Comparison of ENCODE assay signal across 8 cellular contexts in genomic region chr5:151772868-151773561, GRCh38. TPM values are rescaled to one million over a fixed set of nuclear protein-coding genes. Genes with fewer than 3 reads are reported as not detected.
DNase-seq lines count a peak whose midpoint lies in the region; ATAC-seq and TF ChIP-seq lines count a peak whose summit lies in the region.

No MANE protein-coding gene starts in this region.

- peak overlapping the region; percentile 97 for H3K9ac ChIP-seq in OCI-LY3 (ENCODE audit: low read length)

- WGBS in ectodermal cell, 2 experiments = 2% methylated on average over 18 of the region's 18 CpGs

- no peak for ATAC-seq in naive thymus-derived CD4-positive, alpha-beta T cell
- no peak for ATAC-seq in activated CD4-positive, CD25-positive, alpha-beta regulatory T cell treated with anti-CD3 and anti-CD28 coated beads, Interleukin-2, amount 50 U/mL, for 24 hours

- DNase-seq in T-helper 1 cell (no peak), DMS153 (lab: John Stamatoyannopoulos, UW) (no peak), DMS114 treated with DMSO at 0.1 percent for 48 hours (lab: John Stamatoyannopoulos, UW; ENCODE audit: unreplicated experiment) (no peak)
- peak in 1 of 9 donors; percentile 14 for DNase-seq in naive thymus-derived CD4-positive, alpha-beta T cell

- no peak overlapping the region for H3K4me3 Mint-ChIP-seq in T-helper 1 cell treated with Interleukin-12 subunit alpha and Interleukin-12 subunit beta and Interleukin-4 antibody, amounts not matched to agents 30 μg/mL and 1 μg/mL, for 36 hours
- H3K4me3 Mint-ChIP-seq in naive thymus-derived CD4-positive, alpha-beta T cell = peak overlapping the region in 7 of 10 donors; percentile 89 to 97 (median 94)

- H3K36me3 Mint-ChIP-seq in T-helper 1 cell treated with Interleukin-12 subunit alpha and Interleukin-12 subunit beta and Interleukin-4 antibody, amounts not matched to agents 30 μg/mL and 1 μg/mL, for 36 hours (ENCODE audit: low read depth) = peaks cover 19% of the 10 kb centered on the region
- peaks cover 4 to 20% (median 17%) of the 10 kb centered on the region in 5 donors for H3K36me3 Mint-ChIP-seq in naive thymus-derived CD4-positive, alpha-beta T cell

- intact Hi-C loops in naive thymus-derived CD4-positive, alpha-beta T cell (cut with micrococcal nuclease) = loop anchor here (5.0 to 10.0 kb wide), 6 partner anchors 254 to 1418 kb away; partner anchors contain the start of genes CD74 (in 1 of the 2), TCOF1 (in 1 of the 2) and TNIP1 (in 1 of the 2)

- peaks cover 74% of the 10 kb centered on the region for H3K79me2 ChIP-seq in OCI-LY3 (ENCODE audit: low read length)

- peaks cover 26% of the 10 kb centered on the region for H3K4me1 ChIP-seq in OCI-LY3 (ENCODE audit: low read length)
- peaks cover 11% of the 10 kb centered on the region for H3K4me1 ChIP-seq in ectodermal cell (ENCODE audit: control insufficient read depth, insufficient read depth, low read length)
- peaks cover 43 to 50% of the 10 kb centered on the region in 2 donors for H3K4me1 ChIP-seq in naive thymus-derived CD4-positive, alpha-beta T cell (ENCODE audit: control insufficient read depth in 2 of 2, insufficient read depth in 2 of 2, low read length in 2 of 2)

- no peak overlapping the region for H2AFZ ChIP-seq in OCI-LY3 (ENCODE audit: low read depth, low read length)

- no peaks in the 10 kb centered on the region for H3K27me3 Mint-ChIP-seq in T-helper 1 cell treated with Interleukin-12 subunit alpha and Interleukin-12 subunit beta and Interleukin-4 antibody, amounts not matched to agents 30 μg/mL and 1 μg/mL, for 36 hours (ENCODE audit: low read depth)
- H3K27me3 Mint-ChIP-seq in naive thymus-derived CD4-positive, alpha-beta T cell = no peaks in the 10 kb centered on the region

- H3K27ac ChIP-seq in OCI-LY3 (ENCODE audit: low read length) (peak overlapping the region; percentile 84), ectodermal cell (ENCODE audit: insufficient read depth, low read depth, low read length, poor library complexity, severe bottlenecking) (peak overlapping the region; percentile 90)
- H3K27ac ChIP-seq in naive thymus-derived CD4-positive, alpha-beta T cell (ENCODE audit: low read depth, low read length) = peak overlapping the region; percentile 77

- H3K36me3 ChIP-seq in OCI-LY3 (replicated peaks; ENCODE audit: low read depth, low read length) = peaks cover 24% of the 10 kb centered on the region
- H3K36me3 ChIP-seq in ectodermal cell (ENCODE audit: control insufficient read depth, insufficient read depth, low read length) = peaks cover 6% of the 10 kb centered on the region
- H3K36me3 ChIP-seq in naive thymus-derived CD4-positive, alpha-beta T cell (ENCODE audit: control insufficient read depth in 2 of 3, insufficient read depth in 3 of 3, low read length in 3 of 3) = peaks cover 0 to 6% (median 0%) of the 10 kb centered on the region in 3 experiments

- H3K4me1 Mint-ChIP-seq in T-helper 1 cell treated with Interleukin-12 subunit alpha and Interleukin-12 subunit beta and Interleukin-4 antibody, amounts not matched to agents 30 μg/mL and 1 μg/mL, for 36 hours (ENCODE audit: low read depth) = peaks cover 44% of the 10 kb centered on the region
- peaks cover 37 to 68% (median 55%) of the 10 kb centered on the region in 7 donors for H3K4me1 Mint-ChIP-seq in naive thymus-derived CD4-positive, alpha-beta T cell

- H3K4me2 ChIP-seq in OCI-LY3 (ENCODE audit: low read length) = peak overlapping the region; percentile 94

- peak overlapping the region; percentile 68 for H3K27ac Mint-ChIP-seq in T-helper 1 cell treated with Interleukin-12 subunit alpha and Interleukin-12 subunit beta and Interleukin-4 antibody, amounts not matched to agents 30 μg/mL and 1 μg/mL, for 36 hours
- peak overlapping the region in 5 of 9 donors; percentile 79 to 94 (median 87) for H3K27ac Mint-ChIP-seq in naive thymus-derived CD4-positive, alpha-beta T cell

- peak overlapping the region; percentile 91 for H3K4me3 ChIP-seq in OCI-LY3 (ENCODE audit: low read length)
- peak overlapping the region; percentile 93 for H3K4me3 ChIP-seq in ectodermal cell (ENCODE audit: insufficient read depth, low read depth, low read length)
- peak overlapping the region; percentile 93 for H3K4me3 ChIP-seq in naive thymus-derived CD4-positive, alpha-beta T cell (ENCODE audit: low read length)

- no peaks in the 10 kb centered on the region for H3K27me3 ChIP-seq in OCI-LY3 (ENCODE audit: low read depth, low read length)
- no peaks in the 10 kb centered on the region for H3K27me3 ChIP-seq in ectodermal cell (ENCODE audit: control insufficient read depth, insufficient read depth, low read length, poor library complexity, severe bottlenecking)
- H3K27me3 ChIP-seq in naive thymus-derived CD4-positive, alpha-beta T cell (ENCODE audit: control insufficient read depth in 2 of 2, insufficient read depth in 2 of 2, low read length in 2 of 2) = no peaks in the 10 kb centered on the region

- H3K9me3 Mint-ChIP-seq in T-helper 1 cell treated with Interleukin-12 subunit alpha and Interleukin-12 subunit beta and Interleukin-4 antibody, amounts not matched to agents 30 μg/mL and 1 μg/mL, for 36 hours = no peaks in the 10 kb centered on the region
- H3K9me3 Mint-ChIP-seq in naive thymus-derived CD4-positive, alpha-beta T cell = no peaks in the 10 kb centered on the region

- peaks cover 57% of the 10 kb centered on the region for H4K20me1 ChIP-seq in OCI-LY3 (ENCODE audit: insufficient read depth, low read length)

- POLR2A ChIA-PET in naive thymus-derived CD4-positive, alpha-beta T cell (lab: Charles Lee) = interaction anchor here (0.6 to 9.3 kb wide), 10 partner anchors 8 to 1323 kb away, joined by 3 to 232 read pairs (median 4); partner anchors contain the start of gene ATOX1

- CTCF ChIA-PET in naive thymus-derived CD4-positive, alpha-beta T cell (lab: Charles Lee) = interaction anchor here (0.6 to 0.7 kb wide), 3 partner anchors 101 to 125 kb away, joined by 3 to 4 read pairs (median 3); no protein-coding TSS in a partner anchor

- no peaks in the 10 kb centered on the region for H3K9me3 ChIP-seq in OCI-LY3 (ENCODE audit: insufficient read depth, low read length)
- no peaks in the 10 kb centered on the region for H3K9me3 ChIP-seq in ectodermal cell (ENCODE audit: control insufficient read depth, low read length)
- no peaks in the 10 kb centered on the region for H3K9me3 ChIP-seq in naive thymus-derived CD4-positive, alpha-beta T cell (ENCODE audit: control insufficient read depth in 2 of 3, low read length in 3 of 3)

- no peak for TF ChIP-seq CTCF in OCI-LY3 (IDR thresholded peaks at IDR 0.05; ENCODE audit: low read depth, low read length)

RNA-seq across cellular contexts. Expression of gene G3BP1, which starts 1.3 kb away (rescaled TPM):
- 233 TPM for polyA plus RNA-seq in ectodermal cell (2013, experiment 1 of 4)
- 237 TPM for polyA plus RNA-seq in ectodermal cell (2013, experiment 2 of 4)
- 144 TPM for polyA plus RNA-seq in ectodermal cell (2013, experiment 3 of 4)
- 153 TPM for polyA plus RNA-seq in ectodermal cell (2013, experiment 4 of 4)
- total RNA-seq in naive thymus-derived CD4-positive, alpha-beta T cell = 100 to 1,000 TPM in 3 of 5 experiments, 10 to 100 TPM in 2; 86.1 to 244 (median 167) TPM
- 100 to 1,000 TPM; 146 to 158 TPM for polyA plus RNA-seq in naive thymus-derived CD4-positive, alpha-beta T cell

RNA-seq across cellular contexts. Expression of gene ATOX1, which starts 14.6 kb away (rescaled TPM):
- 108 TPM for polyA plus RNA-seq in ectodermal cell (2013, experiment 1 of 4)
- 109 TPM for polyA plus RNA-seq in ectodermal cell (2013, experiment 2 of 4)
- polyA plus RNA-seq in ectodermal cell (2013, experiment 3 of 4) = 120 TPM
- 124 TPM for polyA plus RNA-seq in ectodermal cell (2013, experiment 4 of 4)
- total RNA-seq in naive thymus-derived CD4-positive, alpha-beta T cell = 10 to 100 TPM; 14.8 to 58.2 (median 29.6) TPM
- polyA plus RNA-seq in naive thymus-derived CD4-positive, alpha-beta T cell = 10 to 100 TPM; 44.7 to 71.1 TPM
